ENCODE assay signal across 8 cellular contexts in the genomic region with DNA sequence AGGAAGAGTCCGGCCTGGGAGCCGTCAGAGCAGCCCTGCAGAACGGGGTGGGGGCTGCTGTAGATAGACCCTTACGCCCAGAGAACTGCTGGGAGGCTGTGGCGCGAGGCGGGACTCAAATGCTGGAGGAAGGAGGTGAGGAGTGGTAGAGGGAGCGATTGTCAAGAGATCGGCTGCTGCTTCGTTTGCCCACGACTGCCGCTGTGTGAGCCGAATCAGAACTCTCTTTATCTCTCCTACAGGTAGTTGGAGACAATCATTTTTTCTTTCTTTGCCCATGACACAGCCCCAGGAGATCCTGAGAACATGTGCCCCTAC. TPM values are rescaled to one million over a fixed set of nuclear protein-coding genes. Genes with fewer than 3 reads are reported as not detected.
DNase-seq lines count a peak whose midpoint lies in the region; ATAC-seq and TF ChIP-seq lines count a peak whose summit lies in the region.

No MANE protein-coding gene starts in this region.

- H3K36me3 ChIP-seq in CD8-positive, alpha-beta memory T cell (ENCODE audit: insufficient read depth, low read length) = no peaks in the 10 kb centered on the region
- H3K36me3 ChIP-seq in SK-N-SH (replicated peaks in 1 of 2; ENCODE audit: control insufficient read depth in 1 of 2, insufficient read depth in 2 of 2, low read length in 1 of 2) = peaks cover 9 to 15% of the 10 kb centered on the region in 2 experiments
- no peaks in the 10 kb centered on the region for H3K36me3 ChIP-seq in effector memory CD4-positive, alpha-beta T cell (ENCODE audit: control insufficient read depth, insufficient read depth, low read length)

- H3K4me1 Mint-ChIP-seq in CD8-positive, alpha-beta memory T cell = peaks cover 43 to 62% (median 51%) of the 10 kb centered on the region in 3 donors
- peaks cover 41% of the 10 kb centered on the region for H3K4me1 Mint-ChIP-seq in nephron

- H3K27me3 ChIP-seq in CD8-positive, alpha-beta memory T cell (ENCODE audit: insufficient read depth, low read length, poor library complexity, severe bottlenecking) = no peaks in the 10 kb centered on the region
- no peaks in the 10 kb centered on the region for H3K27me3 ChIP-seq in SK-N-SH (ENCODE audit: insufficient read depth)
- H3K27me3 ChIP-seq in effector memory CD4-positive, alpha-beta T cell (replicated peaks; ENCODE audit: control insufficient read depth, insufficient read depth, low read length, poor library complexity, severe bottlenecking) = no peaks in the 10 kb centered on the region

- no peak for TF ChIP-seq CTCF in SK-N-SH (IDR thresholded peaks at IDR 0.05)
- TF ChIP-seq CTCF in nephron (IDR thresholded peaks at IDR 0.05; ENCODE audit: unreplicated experiment in 3 of 3) = no peak

- H2AFZ ChIP-seq in SK-N-SH (ENCODE audit: low read depth) = peak overlapping the region; percentile 93; the same call in 1 of the 2 replicates

- POLR2A ChIA-PET in CD8-positive, alpha-beta memory T cell (lab: Charles Lee) = interaction anchor here (0.6 to 1.7 kb wide), 3 partner anchors 25 to 28 kb away, joined by 3 to 17 read pairs (median 3); a partner anchor contains a TSS
- POLR2A ChIA-PET in SK-N-SH (lab: Yijun Ruan, JAX) = interaction anchor here (1.0 to 2.2 kb wide), 4 partner anchors 10 to 361 kb away, joined by 3 to 12 read pairs (median 4); a partner anchor contains a TSS

- peak in 1 of 5 donors; percentile 54 for DNase-seq in CD8-positive, alpha-beta memory T cell
- DNase-seq in SK-N-SH (no peak), mesenteric fat pad (ENCODE audit: low spot score) (no peak), SHP77 treated with DMSO at 0.1 percent for 48 hours (lab: John Stamatoyannopoulos, UW) (no peak), NCI-H2081 treated with DMSO at 0.1 percent for 48 hours (lab: John Stamatoyannopoulos, UW) (no peak)
- DNase-seq in effector memory CD4-positive, alpha-beta T cell = no peak

- no peaks in the 10 kb centered on the region for H3K27me3 Mint-ChIP-seq in CD8-positive, alpha-beta memory T cell
- no peaks in the 10 kb centered on the region for H3K27me3 Mint-ChIP-seq in nephron (ENCODE audit: low read depth)

- TF ChIP-seq EP300 in SK-N-SH (IDR thresholded peaks at IDR 0.05; ENCODE audit: borderline replicate concordance in 1 of 2, low read depth in 1 of 2, low read length in 1 of 2) = no peak

- WGBS in SK-N-SH (ENCODE audit: low lambda C conversion rate) = 1% methylated on average over 13 of the region's 13 CpGs

- H3K4me1 ChIP-seq in CD8-positive, alpha-beta memory T cell (ENCODE audit: insufficient read depth, low read length) = peaks cover 31% of the 10 kb centered on the region
- peaks cover 7 to 18% of the 10 kb centered on the region in 2 experiments; a peak in 3 of 4 replicates for H3K4me1 ChIP-seq in SK-N-SH (ENCODE audit: control insufficient read depth in 1 of 2, insufficient read depth in 2 of 2, low read depth in 1 of 2, low read length in 1 of 2)
- peaks cover 7% of the 10 kb centered on the region for H3K4me1 ChIP-seq in effector memory CD4-positive, alpha-beta T cell (ENCODE audit: control insufficient read depth, insufficient read depth, low read length, poor library complexity, severe bottlenecking)

- H3K36me3 Mint-ChIP-seq in CD8-positive, alpha-beta memory T cell = peaks cover 0 to 31% (median 7%) of the 10 kb centered on the region in 3 donors
- peaks cover 11% of the 10 kb centered on the region for H3K36me3 Mint-ChIP-seq in nephron (ENCODE audit: low read depth)

- H3K9ac ChIP-seq in SK-N-SH = peak overlapping the region; percentile 72

- ATAC-seq in HG02571 (IDR thresholded peaks at IDR 0.05; ENCODE audit: unreplicated experiment) = peak; percentile 25

- CTCF ChIA-PET in CD8-positive, alpha-beta memory T cell (lab: Charles Lee) = interaction anchor here (1.2 to 1.5 kb wide), 3 partner anchors 28 to 210 kb away, joined by 3 to 4 read pairs (median 3); a partner anchor contains a TSS
- CTCF ChIA-PET in SK-N-SH (lab: Yijun Ruan, JAX) = interaction anchor here (1.7 kb wide), 1 partner anchor 210 kb away, joined by 5 read pairs; no protein-coding TSS in a partner anchor

- H3K4me3 Mint-ChIP-seq in CD8-positive, alpha-beta memory T cell = peak overlapping the region; percentile 94 to 100 (median 98)
- H3K4me3 Mint-ChIP-seq in nephron = peak overlapping the region; percentile 98 to 99 (median 99)

- H4K20me1 ChIP-seq in SK-N-SH (ENCODE audit: insufficient read depth) = peaks cover 10% of the 10 kb centered on the region; the same call in 1 of the 2 replicates

- H3F3A ChIP-seq in SK-N-SH (replicated peaks; ENCODE audit: insufficient read depth) = peaks cover 4% of the 10 kb centered on the region

- peak overlapping the region; percentile 93 to 99 (median 96) for H3K27ac Mint-ChIP-seq in CD8-positive, alpha-beta memory T cell
- peak overlapping the region; percentile 100 for H3K27ac Mint-ChIP-seq in nephron

- H3K9me2 ChIP-seq in SK-N-SH = no peaks in the 10 kb centered on the region

- no peak for TF ChIP-seq RAD21 in SK-N-SH (IDR thresholded peaks at IDR 0.05; ENCODE audit: low read length)

- no peaks in the 10 kb centered on the region for H3K9me3 ChIP-seq in CD8-positive, alpha-beta memory T cell (ENCODE audit: low read length)
- no peaks in the 10 kb centered on the region for H3K9me3 ChIP-seq in SK-N-SH
- H3K9me3 ChIP-seq in effector memory CD4-positive, alpha-beta T cell (ENCODE audit: control insufficient read depth, low read length) = no peaks in the 10 kb centered on the region

- peak overlapping the region; percentile 91 for H3K4me2 ChIP-seq in SK-N-SH

- peak overlapping the region; percentile 78 for H3K27ac ChIP-seq in CD8-positive, alpha-beta memory T cell (ENCODE audit: low read depth, low read length)
- peak overlapping the region; percentile 82 to 98; a peak in 3 of 4 replicates for H3K27ac ChIP-seq in SK-N-SH (ENCODE audit: low read depth in 2 of 2, low read length in 1 of 2)
- peak overlapping the region; percentile 72 for H3K27ac ChIP-seq in effector memory CD4-positive, alpha-beta T cell (ENCODE audit: insufficient read depth, low read length, poor library complexity, severe bottlenecking)

- H3K9me3 Mint-ChIP-seq in CD8-positive, alpha-beta memory T cell = no peaks in the 10 kb centered on the region
- H3K9me3 Mint-ChIP-seq in nephron = no peaks in the 10 kb centered on the region

- peaks cover 71% of the 10 kb centered on the region for H3K79me2 ChIP-seq in SK-N-SH (ENCODE audit: insufficient read depth)

- peak overlapping the region; percentile 81 for H3K4me3 ChIP-seq in CD8-positive, alpha-beta memory T cell (ENCODE audit: low read length)
- H3K4me3 ChIP-seq in SK-N-SH (ENCODE audit: low read depth in 2 of 2, low read length in 1 of 2) = peak overlapping the region; percentile 90 to 97
- H3K4me3 ChIP-seq in effector memory CD4-positive, alpha-beta T cell (ENCODE audit: insufficient read depth, low read depth, low read length, poor library complexity, severe bottlenecking) = peak overlapping the region; percentile 96

TF ChIP-seq in SK-N-SH, 30 proteins besides CTCF, POLR2A, EP300 and RAD21:
- TF ChIP-seq MXI1 (IDR thresholded peaks at IDR 0.05; ENCODE audit: low read depth, low read length) (0 out of 2 replicates have a peak, but pooled peaks have one; percentile 29), GATA2 (CRISPR knock-in tag; IDR thresholded peaks at IDR 0.05) (no peak), TEAD4 (IDR thresholded peaks at IDR 0.05; ENCODE audit: borderline replicate concordance, insufficient read depth) (0 out of 2 replicates have a peak, but pooled peaks have one; percentile 5), RXRA (IDR thresholded peaks at IDR 0.05; ENCODE audit: borderline replicate concordance, low read depth) (no peak)
- TF ChIP-seq, protein P1, sequence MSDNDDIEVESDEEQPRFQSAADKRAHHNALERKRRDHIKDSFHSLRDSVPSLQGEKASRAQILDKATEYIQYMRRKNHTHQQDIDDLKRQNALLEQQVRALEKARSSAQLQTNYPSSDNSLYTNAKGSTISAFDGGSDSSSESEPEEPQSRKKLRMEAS (IDR thresholded peaks at IDR 0.05; ENCODE audit: low read depth) = no peak
- TF ChIP-seq, protein P2, sequence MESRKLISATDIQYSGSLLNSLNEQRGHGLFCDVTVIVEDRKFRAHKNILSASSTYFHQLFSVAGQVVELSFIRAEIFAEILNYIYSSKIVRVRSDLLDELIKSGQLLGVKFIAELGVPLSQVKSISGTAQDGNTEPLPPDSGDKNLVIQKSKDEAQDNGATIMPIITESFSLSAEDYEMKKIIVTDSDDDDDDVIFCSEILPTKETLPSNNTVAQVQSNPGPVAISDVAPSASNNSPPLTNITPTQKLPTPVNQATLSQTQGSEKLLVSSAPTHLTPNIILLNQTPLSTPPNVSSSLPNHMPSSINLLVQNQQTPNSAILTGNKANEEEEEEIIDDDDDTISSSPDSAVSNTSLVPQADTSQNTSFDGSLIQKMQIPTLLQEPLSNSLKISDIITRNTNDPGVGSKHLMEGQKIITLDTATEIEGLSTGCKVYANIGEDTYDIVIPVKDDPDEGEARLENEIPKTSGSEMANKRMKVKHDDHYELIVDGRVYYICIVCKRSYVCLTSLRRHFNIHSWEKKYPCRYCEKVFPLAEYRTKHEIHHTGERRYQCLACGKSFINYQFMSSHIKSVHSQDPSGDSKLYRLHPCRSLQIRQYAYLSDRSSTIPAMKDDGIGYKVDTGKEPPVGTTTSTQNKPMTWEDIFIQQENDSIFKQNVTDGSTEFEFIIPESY (IDR thresholded peaks at IDR 0.05; ENCODE audit: borderline replicate concordance, low read depth) = no peak

RNA-seq across cellular contexts. Expression of a gene that starts 0.4 kb away (rescaled TPM):
- 10 to 100 TPM; 19.1 to 19.7 TPM for total RNA-seq in CD8-positive, alpha-beta memory T cell
- polyA plus RNA-seq in CD8-positive, alpha-beta memory T cell = 6.8 TPM
- 4.6 and 5.9 TPM in 2 replicates for polyA plus RNA-seq in SK-N-SH (2012; rRNA removed)
- polyA plus RNA-seq in SK-N-SH (2012; cell fraction: cytosol; rRNA removed) = 2.3 and 3.5 TPM in 2 replicates
- polyA plus RNA-seq in SK-N-SH (2012; cell fraction: nucleus; rRNA removed) = 15.7 and 16.9 TPM in 2 replicates
- total RNA-seq in mesenteric fat pad = 6.1 TPM

RNA-seq across cellular contexts. Expression of a gene that starts 26.6 kb away (rescaled TPM):
- total RNA-seq in CD8-positive, alpha-beta memory T cell = 1,000 to 10,000 TPM; 1,457 to 1,549 TPM
- polyA plus RNA-seq in CD8-positive, alpha-beta memory T cell = 1,533 TPM
- 3,270 and 3,754 TPM in 2 replicates for polyA plus RNA-seq in SK-N-SH (2012; rRNA removed)
- 3,350 and 3,639 TPM in 2 replicates for polyA plus RNA-seq in SK-N-SH (2012; cell fraction: cytosol; rRNA removed)
- polyA plus RNA-seq in SK-N-SH (2012; cell fraction: nucleus; rRNA removed) = 595 and 635 TPM in 2 replicates
- 1,060 TPM for total RNA-seq in mesenteric fat pad

RNA-seq across cellular contexts. Expression of a gene that starts 26.7 kb away (rescaled TPM):
- total RNA-seq in CD8-positive, alpha-beta memory T cell = 10 to 100 TPM; 22.6 to 23.0 TPM
- 9.5 TPM for polyA plus RNA-seq in CD8-positive, alpha-beta memory T cell
- 5.5 and 8.0 TPM in 2 replicates for polyA plus RNA-seq in SK-N-SH (2012; rRNA removed)
- 5.1 and 7.8 TPM in 2 replicates for polyA plus RNA-seq in SK-N-SH (2012; cell fraction: cytosol; rRNA removed)
- polyA plus RNA-seq in SK-N-SH (2012; cell fraction: nucleus; rRNA removed) = 35.0 and 51.3 TPM in 2 replicates
- total RNA-seq in mesenteric fat pad = 12.2 TPM

RNA-seq across cellular contexts. Expression of a gene that starts 27.7 kb away (rescaled TPM):
- 1 to 10 TPM; 6.2 to 7.7 TPM for total RNA-seq in CD8-positive, alpha-beta memory T cell
- 4.5 TPM for polyA plus RNA-seq in CD8-positive, alpha-beta memory T cell
- polyA plus RNA-seq in SK-N-SH (2012; rRNA removed) = 15.1 and 18.7 TPM in 2 replicates
- polyA plus RNA-seq in SK-N-SH (2012; cell fraction: cytosol; rRNA removed) = 5.2 and 9.6 TPM in 2 replicates
- polyA plus RNA-seq in SK-N-SH (2012; cell fraction: nucleus; rRNA removed) = 37.0 and 37.3 TPM in 2 replicates
- total RNA-seq in mesenteric fat pad = 15.1 TPM
